ENCODE assay signal across 8 cellular contexts in genomic region chr22:50261615-50262459, GRCh38. TPM values are rescaled to one million over a fixed set of nuclear protein-coding genes. Genes with fewer than 3 reads are reported as not detected.
A peak's percentile ranks its signal among the peaks of the same experiment; 100 is the strongest.
DNase-seq lines count a peak whose midpoint lies in the region; ATAC-seq, FAIRE-seq and TF ChIP-seq lines count a peak whose summit lies in the region.

Gene MAPK12, minus strand, starts transcription at chr22:50261683. Its CDS starts 174 bp downstream, at chr22:50261509.

- peak within 1 kb of the TSS; percentile 77 for H3K4me3 Mint-ChIP-seq in memory B cell

- ATAC-seq in memory B cell (ENCODE audit: low read depth) (no peak), HG02610 (IDR thresholded peaks at IDR 0.05; ENCODE audit: unreplicated experiment) (no peak), GM18867 (IDR thresholded peaks at IDR 0.05; ENCODE audit: unreplicated experiment) (no peak)

- H3K36me3 Mint-ChIP-seq in memory B cell, result no peaks in the 10 kb centered on the region

- H3K9me3 ChIP-seq in AG04450 (ENCODE audit: control insufficient read depth, insufficient read depth, low read length), result peaks cover 4% of the 10 kb centered on the region; the same call in 1 of the 2 replicates
- no peaks in the 10 kb centered on the region; the same call in 1 of the 2 replicates for H3K9me3 ChIP-seq in NT2/D1 (ENCODE audit: insufficient read depth, low read length)
- H3K9me3 ChIP-seq in vagina, result no peaks in the 10 kb centered on the region

- POLR2A ChIA-PET in AG04450 (lab: Yijun Ruan, JAX), result interaction anchor here (0.6 to 1.9 kb wide), 3 partner anchors 11 to 34 kb away, joined by 3 to 8 read pairs (median 7); partner anchors contain the start of gene HDAC10

- DNase-seq in AG04450 (ENCODE audit: low read depth, low spot score), result no peak
- peak; percentile 90 for DNase-seq in GM12892 (ENCODE audit: insufficient read length)
- no peak for DNase-seq in NT2/D1 (ENCODE audit: low read depth, low spot score)
- DNase-seq in coronary artery (ENCODE audit: low spot score), result no peak
- no peak for DNase-seq in memory B cell (ENCODE audit: low spot score in 2 of 2)
- DNase-seq in vagina (ENCODE audit: extremely low spot score in 2 of 2), result no peak

- H3K4me1 ChIP-seq in NT2/D1 (ENCODE audit: insufficient read depth, insufficient read length) (peaks cover 19% of the 10 kb centered on the region), vagina (peaks cover 26% of the 10 kb centered on the region)

- TF ChIP-seq POLR2A in GM12892 (IDR thresholded peaks at IDR 0.05; ENCODE audit: low read depth, low read length), result no peak
- TF ChIP-seq POLR2A in vagina (IDR thresholded peaks at IDR 0.05), result no peak

- H3K9ac ChIP-seq in NT2/D1 (ENCODE audit: insufficient read length, low read depth), result peak within 1 kb of the TSS; percentile 80

- H3K4me3 ChIP-seq in AG04450 (ENCODE audit: low read depth, low read length), result peak within 1 kb of the TSS; percentile 75
- peak within 1 kb of the TSS; percentile 56 for H3K4me3 ChIP-seq in NT2/D1 (ENCODE audit: insufficient read length, low read depth)
- peak within 1 kb of the TSS; percentile 70 for H3K4me3 ChIP-seq in coronary artery
- H3K4me3 ChIP-seq in vagina, result peak within 1 kb of the TSS; percentile 49 to 70

- H3K4me1 Mint-ChIP-seq in memory B cell, result peaks cover 10% of the 10 kb centered on the region

- H3K27ac Mint-ChIP-seq in memory B cell, result no peak within 1 kb of the TSS

- TF ChIP-seq CTCF in AG04450 (IDR thresholded peaks at IDR 0.05; ENCODE audit: low read depth, low read length), result no peak
- no peak for TF ChIP-seq CTCF in coronary artery (IDR thresholded peaks at IDR 0.05)
- no peak for TF ChIP-seq CTCF in vagina (IDR thresholded peaks at IDR 0.05)

- H3K9me3 Mint-ChIP-seq in memory B cell, result no peaks in the 10 kb centered on the region

- intact Hi-C loops in vagina (cut with DNase I), result loop anchor here (10.0 kb wide), 1 partner anchor 263 kb away; the partner anchor contains the start of gene SCO2

- peak within 1 kb of the TSS; percentile 57 for H3K27ac ChIP-seq in AG04450 (ENCODE audit: low read depth, low read length)
- peak within 1 kb of the TSS in 1 of 2 donors; percentile 46 for H3K27ac ChIP-seq in coronary artery
- peak within 1 kb of the TSS; percentile 44 for H3K27ac ChIP-seq in vagina

- FAIRE-seq in GM12892 (lab: Jason Lieb, UNC), result peak; percentile 40

- H3K27me3 Mint-ChIP-seq in memory B cell, result peaks cover 15% of the 10 kb centered on the region

- H3K27me3 ChIP-seq in AG04450 (ENCODE audit: control insufficient read depth, insufficient read depth, low read length) (no peaks in the 10 kb centered on the region), NT2/D1 (ENCODE audit: insufficient read depth, insufficient read length) (peaks cover 4% of the 10 kb centered on the region), vagina (no peaks in the 10 kb centered on the region)

- CTCF ChIA-PET in AG04450 (lab: Charles Lee), result interaction anchor here (1.0 to 1.3 kb wide), 3 partner anchors 11 to 80 kb away, joined by 3 to 4 read pairs (median 3); partner anchors contain the start of gene HDAC10

- H3K36me3 ChIP-seq in NT2/D1 (ENCODE audit: insufficient read depth, insufficient read length, low read length), result no peaks in the 10 kb centered on the region
- H3K36me3 ChIP-seq in vagina, result no peaks in the 10 kb centered on the region

RNA-seq across cellular contexts. Expression of gene MAPK12, which starts in this region (rescaled TPM):
- 26.6 and 33.7 TPM in 2 replicates for polyA plus RNA-seq in AG04450 (2011; rRNA removed)
- 32.0 and 45.4 TPM in 2 replicates for polyA minus RNA-seq in AG04450 (2011; rRNA and poly(A)+ RNA removed)
- 21.2 TPM for polyA plus RNA-seq in GM12892 (2012; ENCODE audit: missing spikeins)
- total RNA-seq in vagina, result 15.0 TPM
